ENCODE assay signal across 22 cellular contexts in genomic region chr3:31050296-31050695, GRCh38.
DNase-seq lines count a peak whose midpoint lies in the region; ATAC-seq and TF ChIP-seq lines count a peak whose summit lies in the region.
"Had no signal": no experiment of that assay in that cellular context is flagged by ENCODE, and none has a peak within 500 bp of the region (broad histone marks: within the 10 kb centered on the region; RNA-seq: fewer than 3 reads in every experiment).

No MANE protein-coding gene starts in this region.

- H3K27me3 Mint-ChIP-seq in activated T-cell treated with anti-CD3 and anti-CD28 coated beads, Interleukin-2, amount 50 U/mL, for 72 hours (ENCODE audit: low read depth), result no peaks in the 10 kb centered on the region
- H3K27me3 Mint-ChIP-seq in activated T-helper 1 cell treated with anti-CD3 and anti-CD28 coated beads, Interleukin-12 subunit alpha, Interleukin-12 subunit beta, Interleukin-2, Interleukin-4 antibody, amounts not matched to agents 30 ng/mL and 10 ng/mL and 1 ng/mL, durations not matched to agents 14 hours and 24 hours and 36 hours (ENCODE audit: insufficient read depth), result peaks cover 3% of the 10 kb centered on the region
- H3K27me3 Mint-ChIP-seq in nephron progenitor cell (ENCODE audit: low read depth, poor library complexity), result peaks cover 2% of the 10 kb centered on the region

- intact Hi-C loops in activated T-helper 1 cell treated with anti-CD3 and anti-CD28 coated beads, Interleukin-12 subunit alpha, Interleukin-12 subunit beta, Interleukin-2, Interleukin-4 antibody, amounts not matched to agents 30 ng/mL and 10 ng/mL and 1 ng/mL, durations not matched to agents 14 hours and 24 hours and 36 hours (cut with micrococcal nuclease), result no loop called here

- no peak overlapping the region for H3K4me3 Mint-ChIP-seq in activated T-cell treated with anti-CD3 and anti-CD28 coated beads, Interleukin-2, amount 50 U/mL, for 72 hours
- no peak overlapping the region for H3K4me3 Mint-ChIP-seq in activated T-helper 1 cell treated with anti-CD3 and anti-CD28 coated beads, Interleukin-12 subunit alpha, Interleukin-12 subunit beta, Interleukin-2, Interleukin-4 antibody, amounts not matched to agents 30 ng/mL and 10 ng/mL and 1 ng/mL, durations not matched to agents 14 hours and 24 hours and 36 hours
- H3K4me3 Mint-ChIP-seq in nephron progenitor cell, result no peak overlapping the region
- H3K4me3 Mint-ChIP-seq: CD4-positive, alpha-beta memory T cell had no signal

- TF ChIP-seq CTCF in nephron progenitor cell (IDR thresholded peaks at IDR 0.05), result no peak

- H3K36me3 Mint-ChIP-seq in activated T-cell treated with anti-CD3 and anti-CD28 coated beads, Interleukin-2, amount 50 U/mL, for 72 hours (ENCODE audit: insufficient read depth in 2 of 2), result peaks cover 2 to 5% of the 10 kb centered on the region in 2 donors
- H3K36me3 Mint-ChIP-seq in activated T-helper 1 cell treated with anti-CD3 and anti-CD28 coated beads, Interleukin-12 subunit alpha, Interleukin-12 subunit beta, Interleukin-2, Interleukin-4 antibody, amounts not matched to agents 30 ng/mL and 10 ng/mL and 1 ng/mL, durations not matched to agents 14 hours and 24 hours and 36 hours (ENCODE audit: low read depth), result peaks cover 2% of the 10 kb centered on the region
- no peaks in the 10 kb centered on the region for H3K36me3 Mint-ChIP-seq in nephron progenitor cell (ENCODE audit: low read depth)

- DNase-seq in activated T-cell treated with anti-CD3 and anti-CD28 coated beads, Interleukin-2, amount 50 U/mL, for 72 hours, result peak; percentile 1 to 4
- DNase-seq in activated T-cell treated with anti-CD3 and anti-CD28 coated beads, Interleukin-2, amount 50 U/mL, for 48 hours, result no peak
- DNase-seq in activated T-helper 1 cell treated with anti-CD3 and anti-CD28 coated beads, Interleukin-12 subunit alpha, Interleukin-12 subunit beta, Interleukin-2, Interleukin-4 antibody, amounts not matched to agents 30 ng/mL and 10 ng/mL and 1 ng/mL, durations not matched to agents 14 hours and 24 hours and 36 hours (ENCODE audit: low spot score), result no peak
- DNase-seq in nephron progenitor cell, result no peak
- no peak for DNase-seq in stimulated activated CD4-positive, alpha-beta T cell treated with anti-CD3 and anti-CD28 coated beads, Interleukin-12 subunit alpha, Interleukin-12 subunit beta, amount 100 ng/mL, for 4 hours
- DNase-seq: AML-193; C1 segment of cervical spinal cord; CD4-positive, alpha-beta memory T cell; COR-L47; DMS53; IMR-90; MM.1S; NCI-H2029; NCI-H446; NCI-H526; PC-9; SJCRH30 had no signal

- peaks cover 9% of the 10 kb centered on the region for H3K4me1 Mint-ChIP-seq in activated T-cell treated with anti-CD3 and anti-CD28 coated beads, Interleukin-2, amount 50 U/mL, for 72 hours (ENCODE audit: low read depth)
- peaks cover 10% of the 10 kb centered on the region for H3K4me1 Mint-ChIP-seq in activated T-helper 1 cell treated with anti-CD3 and anti-CD28 coated beads, Interleukin-12 subunit alpha, Interleukin-12 subunit beta, Interleukin-2, Interleukin-4 antibody, amounts not matched to agents 30 ng/mL and 10 ng/mL and 1 ng/mL, durations not matched to agents 14 hours and 24 hours and 36 hours (ENCODE audit: low read depth)
- H3K4me1 Mint-ChIP-seq in nephron progenitor cell, result peaks cover 10% of the 10 kb centered on the region

- H3K9me3 Mint-ChIP-seq in activated T-cell treated with anti-CD3 and anti-CD28 coated beads, Interleukin-2, amount 50 U/mL, for 72 hours, result peaks cover 4 to 6% of the 10 kb centered on the region in 2 donors
- H3K9me3 Mint-ChIP-seq in activated T-helper 1 cell treated with anti-CD3 and anti-CD28 coated beads, Interleukin-12 subunit alpha, Interleukin-12 subunit beta, Interleukin-2, Interleukin-4 antibody, amounts not matched to agents 30 ng/mL and 10 ng/mL and 1 ng/mL, durations not matched to agents 14 hours and 24 hours and 36 hours, result peaks cover 20% of the 10 kb centered on the region
- H3K9me3 Mint-ChIP-seq in nephron progenitor cell, result peaks cover 11% of the 10 kb centered on the region

- no peak overlapping the region for H3K27ac Mint-ChIP-seq in activated T-cell treated with anti-CD3 and anti-CD28 coated beads, Interleukin-2, amount 50 U/mL, for 72 hours
- H3K27ac Mint-ChIP-seq in activated T-helper 1 cell treated with anti-CD3 and anti-CD28 coated beads, Interleukin-12 subunit alpha, Interleukin-12 subunit beta, Interleukin-2, Interleukin-4 antibody, amounts not matched to agents 30 ng/mL and 10 ng/mL and 1 ng/mL, durations not matched to agents 14 hours and 24 hours and 36 hours, result peak overlapping the region; percentile 12
- no peak overlapping the region for H3K27ac Mint-ChIP-seq in nephron progenitor cell
- H3K27ac Mint-ChIP-seq: CD4-positive, alpha-beta memory T cell had no signal

- ATAC-seq in activated T-cell treated with anti-CD3 and anti-CD28 coated beads, Interleukin-2, amount 50 U/mL, for 72 hours (replicated peaks in 1 of 2), result peak; percentile 87 to 92
- ATAC-seq in HG02610 (IDR thresholded peaks at IDR 0.05; ENCODE audit: unreplicated experiment) (peak; percentile 64), HG03025 (IDR thresholded peaks at IDR 0.05; ENCODE audit: low FRiP score, unreplicated experiment) (no peak)
- ATAC-seq: A549, Right ventricle myocardium inferior, SK-N-SH treated with all-trans-retinoic acid at 6 μM for 48 hours had no signal

Comparison
In these comparisons a context has a peak if more than half of its experiments do, and no peak if none do; other contexts are left out.
1. DNase-seq: peak in activated T-cell treated with anti-CD3 and anti-CD28 coated beads, Interleukin-2, amount 50 U/mL, for 72 hours (2 of 2); none in activated T-cell treated with anti-CD3 and anti-CD28 coated beads, Interleukin-2, amount 50 U/mL, for 48 hours (0 of 2), activated T-helper 1 cell treated with anti-CD3 and anti-CD28 coated beads, Interleukin-12 subunit alpha, Interleukin-12 subunit beta, Interleukin-2, Interleukin-4 antibody, amounts not matched to agents 30 ng/mL and 10 ng/mL and 1 ng/mL, durations not matched to agents 14 hours and 24 hours and 36 hours (single experiment), nephron progenitor cell (single experiment) and stimulated activated CD4-positive, alpha-beta T cell treated with anti-CD3 and anti-CD28 coated beads, Interleukin-12 subunit alpha, Interleukin-12 subunit beta, amount 100 ng/mL, for 4 hours (single experiment).